Comparison of ENCODE assay signal across 8 cellular contexts in the genomic region with DNA sequence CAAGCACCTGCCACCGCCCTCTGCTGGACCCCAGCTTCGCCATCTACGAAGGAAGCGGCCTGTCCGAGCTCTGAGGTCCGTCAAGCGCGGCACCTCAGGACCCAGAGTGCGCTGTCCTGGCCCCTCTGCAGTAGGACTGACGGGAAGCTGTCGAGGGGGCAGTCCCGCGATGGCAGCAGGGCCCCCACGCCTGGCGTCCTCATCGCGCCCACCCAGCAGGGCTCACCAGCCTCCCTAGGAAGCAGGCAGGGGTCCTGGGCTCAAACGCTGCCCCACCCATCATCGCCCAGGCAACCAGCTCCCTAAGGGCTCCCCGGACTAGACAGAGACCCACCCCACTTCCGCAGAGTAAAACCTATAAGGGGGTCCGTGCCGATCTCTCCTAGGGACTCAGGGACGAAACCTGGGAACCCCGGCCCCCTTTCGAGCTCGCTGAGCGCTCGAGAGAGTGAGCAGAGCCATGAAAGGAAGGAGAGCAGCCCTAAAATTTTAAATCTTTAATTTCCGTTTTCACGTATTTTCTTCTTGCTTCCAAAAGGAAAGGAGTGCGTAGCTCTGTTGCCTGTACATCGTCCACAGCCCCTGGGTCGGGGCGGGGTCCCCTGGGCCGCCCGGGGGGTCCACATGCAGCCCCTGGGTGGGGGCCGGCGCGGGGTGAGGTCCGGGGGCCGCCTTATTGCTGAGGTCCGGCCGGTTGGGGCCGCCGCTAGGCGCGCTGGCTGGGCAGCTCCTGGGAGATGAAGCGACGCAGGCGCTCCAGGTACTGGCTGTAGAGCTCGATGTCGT. TPM values are rescaled to one million over a fixed set of nuclear protein-coding genes. Genes with fewer than 3 reads are reported as not detected.
DNase-seq lines count a peak whose midpoint lies in the region; ATAC-seq, FAIRE-seq and TF ChIP-seq lines count a peak whose summit lies in the region.
"Not testable (repeated sequence)": the region's sequence is repeated elsewhere in the genome, so short reads cannot be mapped to it uniquely, and the experiment has no call there.

No MANE protein-coding gene starts in this region.

- H3K4me2 ChIP-seq in PC-3 (ENCODE audit: low read length) (peak overlapping the region; percentile 98), endothelial cell of umbilical vein (ENCODE audit: insufficient read depth, low read length) (peak overlapping the region; percentile 36)

- not testable (repeated sequence) for FAIRE-seq in endothelial cell of umbilical vein (lab: Jason Lieb, UNC)

- not testable (repeated sequence) for H3K27me3 ChIP-seq in PC-3 (ENCODE audit: low read length); endothelial cell of umbilical vein (ENCODE audit: control insufficient read depth in 2 of 2, insufficient read depth in 2 of 2, low read length in 2 of 2); kidney epithelial cell (ENCODE audit: control insufficient read depth, insufficient read depth, low read length); ovary

- BruUV-seq in PC-3 (replicated peaks; lab: Mats Ljungman, UMichigan); endothelial cell of umbilical vein (replicated peaks; lab: Mats Ljungman, UMichigan): not testable (repeated sequence)

- TF ChIP-seq POLR2A in endothelial cell of umbilical vein (IDR thresholded peaks at IDR 0.05; ENCODE audit: low read depth, low read length); ovary (IDR thresholded peaks at IDR 0.05): not testable (repeated sequence)

- not testable (repeated sequence) for H3F3A ChIP-seq in PC-3 (ENCODE audit: low read length, unreplicated experiment)

- H3K79me2 ChIP-seq in PC-3 (ENCODE audit: low read length) (peaks cover 38% of the 10 kb centered on the region), endothelial cell of umbilical vein (ENCODE audit: control insufficient read depth, insufficient read depth, low read length) (peaks cover 41% of the 10 kb centered on the region)

- H3K4me3 Mint-ChIP-seq in type B pancreatic cell: peak overlapping the region; percentile 98

- CTCF ChIA-PET in PC-3 (lab: Charles Lee): not testable (repeated sequence)
- CTCF ChIA-PET in endothelial cell of umbilical vein (lab: Charles Lee): interaction anchor here (0.9 to 2.9 kb wide), 9 partner anchors 8 to 52 kb away, joined by 3 to 44 read pairs (median 4); a partner anchor contains a TSS

- not testable (repeated sequence) for H3K9me3 Mint-ChIP-seq in activated naive CD4-positive, alpha-beta T cell treated with anti-CD3 and anti-CD28 coated beads, Interleukin-2, amount 50 U/mL, for 72 hours; type B pancreatic cell

- TF ChIP-seq CTCF in GM12872 (IDR thresholded peaks at IDR 0.05; ENCODE audit: insufficient read depth, low read depth, low read length) (0 out of 3 replicates have a peak, but pooled peaks have one; percentile 12), endothelial cell of umbilical vein (IDR thresholded peaks at IDR 0.05; ENCODE audit: extremely low read depth in 1 of 2, insufficient read depth in 1 of 2, low read depth in 1 of 2, low read length in 2 of 2) (peak in 1 of 2 donors; percentile 26), kidney epithelial cell (IDR thresholded peaks at IDR 0.05; ENCODE audit: insufficient read depth, low read length, poor library complexity, severe bottlenecking) (peak; percentile 19), ovary (IDR thresholded peaks at IDR 0.05) (peak in 1 of 3 donors; percentile 2), type B pancreatic cell (conservative IDR thresholded peaks at IDR 0.05) (peak; percentile 35)
- TF ChIP-seq CTCF in PC-3 (conservative IDR thresholded peaks at IDR 0.05; ENCODE audit: low read depth, low read length): not testable (repeated sequence)

- peak; percentile 24 for ATAC-seq in HG02943 (IDR thresholded peaks at IDR 0.05; ENCODE audit: low read depth, unreplicated experiment)
- ATAC-seq in PC-3: not testable (repeated sequence)
- peak; percentile 11 to 20 for ATAC-seq in activated naive CD4-positive, alpha-beta T cell treated with anti-CD3 and anti-CD28 coated beads, Interleukin-2, amount 50 U/mL, for 72 hours

- not testable (repeated sequence) for H3K9me1 ChIP-seq in endothelial cell of umbilical vein (replicated peaks; ENCODE audit: control insufficient read depth, extremely low read depth, insufficient read depth, low read length)

- peaks cover 19 to 20% of the 10 kb centered on the region in 2 donors for H3K36me3 Mint-ChIP-seq in activated naive CD4-positive, alpha-beta T cell treated with anti-CD3 and anti-CD28 coated beads, Interleukin-2, amount 50 U/mL, for 72 hours
- not testable (repeated sequence) for H3K36me3 Mint-ChIP-seq in type B pancreatic cell

- dilution Hi-C loops in endothelial cell of umbilical vein (cut with MboI; ENCODE audit: extremely low pct_ligation_motif_present, low sequenced_read_pairs): not testable (repeated sequence)

- DNase-seq in PC-3; activated naive CD4-positive, alpha-beta T cell treated with anti-CD3 and anti-CD28 coated beads, Interleukin-2, amount 50 U/mL, for 72 hours (ENCODE audit: low spot score in 2 of 2); endothelial cell of umbilical vein (ENCODE audit: low read depth, low spot score); kidney epithelial cell (ENCODE audit: low read depth); ovary; type B pancreatic cell (ENCODE audit: extremely low spot score, unreplicated experiment): not testable (repeated sequence)

- not testable (repeated sequence) for H4K20me1 ChIP-seq in PC-3 (ENCODE audit: low read length); endothelial cell of umbilical vein (replicated peaks; ENCODE audit: control insufficient read depth, extremely low read depth, insufficient read depth, low read length)

- intact Hi-C loops in PC-3 (cut with micrococcal nuclease); ovary (cut with DNase I): not testable (repeated sequence)
- intact Hi-C loops in endothelial cell of umbilical vein (cut with micrococcal nuclease): loop anchor here (1.0 kb wide), 2 partner anchors 12 to 29 kb away; a partner anchor contains a TSS

- H3K9me2 ChIP-seq in PC-3 (replicated peaks; ENCODE audit: low read length): not testable (repeated sequence)

- H3K4me3 ChIP-seq in PC-3 (ENCODE audit: low read length): peak overlapping the region; percentile 93; the same call in 1 of the 2 replicates
- H3K4me3 ChIP-seq in endothelial cell of umbilical vein (replicated peaks in 1 of 3; ENCODE audit: insufficient read depth in 1 of 3, low read depth in 1 of 3, low read length in 3 of 3): peak overlapping the region in 2 of 3 experiments; percentile 72 to 83
- H3K4me3 ChIP-seq in kidney epithelial cell (ENCODE audit: low read depth, low read length): peak overlapping the region; percentile 87
- peak overlapping the region; percentile 75 for H3K4me3 ChIP-seq in ovary

- H2AFZ ChIP-seq in PC-3 (ENCODE audit: low read length): not testable (repeated sequence)
- peak overlapping the region; percentile 9 for H2AFZ ChIP-seq in endothelial cell of umbilical vein (ENCODE audit: low read depth, low read length)

- WGBS in ovary, 3 donors: 36 to 45% (median 43%) methylated on average over 34 to 48 of the region's 53 CpGs

- H3K27ac ChIP-seq in PC-3 (ENCODE audit: low read length): not testable (repeated sequence)
- H3K27ac ChIP-seq in endothelial cell of umbilical vein (ENCODE audit: insufficient read depth, low read depth, low read length): peak overlapping the region; percentile 92
- H3K27ac ChIP-seq in ovary: peak overlapping the region; percentile 56 to 79

- H3K27ac Mint-ChIP-seq in activated naive CD4-positive, alpha-beta T cell treated with anti-CD3 and anti-CD28 coated beads, Interleukin-2, amount 50 U/mL, for 72 hours: peak overlapping the region; percentile 85 to 95
- peak overlapping the region; percentile 90 for H3K27ac Mint-ChIP-seq in type B pancreatic cell

- H3K36me3 ChIP-seq in PC-3 (ENCODE audit: low read depth, low read length); endothelial cell of umbilical vein (ENCODE audit: control insufficient read depth in 2 of 2, extremely low read depth in 1 of 2, insufficient read depth in 2 of 2, low read length in 2 of 2); kidney epithelial cell (ENCODE audit: control insufficient read depth, insufficient read depth, low read length); ovary: not testable (repeated sequence)

- POLR2A ChIA-PET in PC-3 (lab: Charles Lee; ENCODE audit: unreplicated experiment): interaction anchor here (0.5 kb wide), 1 partner anchor 1125 kb away, joined by 3 read pairs; no protein-coding TSS in a partner anchor
- POLR2A ChIA-PET in endothelial cell of umbilical vein (lab: Charles Lee): not testable (repeated sequence)

- peak overlapping the region; percentile 90 for H3K9ac ChIP-seq in PC-3 (ENCODE audit: low read length)
- H3K9ac ChIP-seq in endothelial cell of umbilical vein (replicated peaks; ENCODE audit: extremely low read depth, insufficient read depth, low read length): peak overlapping the region; percentile 38

- H3K4me1 ChIP-seq in PC-3 (ENCODE audit: insufficient read depth, low read length) (peaks cover 10% of the 10 kb centered on the region; the same call in 1 of the 2 replicates), endothelial cell of umbilical vein (ENCODE audit: control insufficient read depth, extremely low read depth, insufficient read depth, low read length) (peaks cover 21% of the 10 kb centered on the region), ovary (ENCODE audit: insufficient read depth) (peaks cover 14% of the 10 kb centered on the region)

- not testable (repeated sequence) for TF ChIP-seq EP300 in ovary (IDR thresholded peaks at IDR 0.05)

- H3K9me3 ChIP-seq in PC-3 (ENCODE audit: low read length); endothelial cell of umbilical vein (replicated peaks; ENCODE audit: control insufficient read depth, insufficient read depth, low read length); ovary: not testable (repeated sequence)

- H3K27me3 Mint-ChIP-seq in type B pancreatic cell: not testable (repeated sequence)

- peaks cover 16% of the 10 kb centered on the region for H3K4me1 Mint-ChIP-seq in type B pancreatic cell (ENCODE audit: unreplicated experiment)

RNA-seq across cellular contexts. Expression of a gene that starts 8.6 kb away (rescaled TPM):
- total RNA-seq in PC-3 (2014; rRNA removed) (101 and 102 TPM in 2 replicates), endothelial cell of umbilical vein (89.8 and 97.0 TPM in 2 replicates), kidney epithelial cell (54.1 and 66.7 TPM in 2 replicates), ovary (10 to 100 TPM; 54.2 to 87.3 (median 65.4) TPM), type B pancreatic cell (ENCODE audit: low replicate concordance) (60.4 and 62.0 TPM in 2 replicates)
- total RNA-seq in activated naive CD4-positive, alpha-beta T cell treated with anti-CD3 and anti-CD28 coated beads, Interleukin-2, amount 50 U/mL, for 72 hours: 100 to 1,000 TPM; 109 to 110 TPM
- polyA plus RNA-seq in endothelial cell of umbilical vein (143 and 179 TPM in 2 replicates), ovary (10 to 100 TPM in 1 of 2 donors, under 1 TPM in 1; 0.57 to 65.6 TPM)
- 38.4 and 71.7 TPM in 2 replicates for polyA plus RNA-seq in endothelial cell of umbilical vein (2011; cell fraction: cytosol; rRNA removed)
- 76.9 and 77.9 TPM in 2 replicates for polyA plus RNA-seq in endothelial cell of umbilical vein (2011; cell fraction: nucleus; rRNA removed)
- 29.4 and 57.3 TPM in 2 replicates for polyA plus RNA-seq in endothelial cell of umbilical vein (2012)
- polyA minus RNA-seq in endothelial cell of umbilical vein: 41.1 and 52.8 TPM in 2 replicates
- 28.8 TPM for polyA minus RNA-seq in endothelial cell of umbilical vein (2011; cell fraction: cytosol; rRNA and poly(A)+ RNA removed)
- 11.6 and 18.8 TPM in 2 replicates for polyA minus RNA-seq in endothelial cell of umbilical vein (2011; cell fraction: nucleus; rRNA and poly(A)+ RNA removed)

RNA-seq across cellular contexts. Expression of a gene that starts 13.3 kb away (rescaled TPM):
- total RNA-seq in PC-3 (2014; rRNA removed) (15.1 and 20.9 TPM in 2 replicates), endothelial cell of umbilical vein (36.6 and 38.0 TPM in 2 replicates), kidney epithelial cell (11.4 and 15.3 TPM in 2 replicates), ovary (10 to 100 TPM in 6 of 7 donors, 1 to 10 TPM in 1; 4.2 to 26.6 (median 14.4) TPM), type B pancreatic cell (ENCODE audit: low replicate concordance) (17.9 and 18.1 TPM in 2 replicates)
- total RNA-seq in activated naive CD4-positive, alpha-beta T cell treated with anti-CD3 and anti-CD28 coated beads, Interleukin-2, amount 50 U/mL, for 72 hours: 10 to 100 TPM; 20.5 to 22.6 TPM
- polyA plus RNA-seq in endothelial cell of umbilical vein (11.6 and 22.6 TPM in 2 replicates), ovary (1 to 10 TPM in 1 of 2 donors, under 1 TPM in 1; 0.63 to 5.4 TPM)
- 6.0 and 10.4 TPM in 2 replicates for polyA plus RNA-seq in endothelial cell of umbilical vein (2011; cell fraction: cytosol; rRNA removed)
- 4.4 and 4.6 TPM in 2 replicates for polyA plus RNA-seq in endothelial cell of umbilical vein (2011; cell fraction: nucleus; rRNA removed)
- polyA plus RNA-seq in endothelial cell of umbilical vein (2012): 12.1 and 19.5 TPM in 2 replicates
- 3.1 and 3.2 TPM in 2 replicates for polyA minus RNA-seq in endothelial cell of umbilical vein
- polyA minus RNA-seq in endothelial cell of umbilical vein (2011; cell fraction: cytosol; rRNA and poly(A)+ RNA removed): 19.7 TPM
- 2.0 and 3.2 TPM in 2 replicates for polyA minus RNA-seq in endothelial cell of umbilical vein (2011; cell fraction: nucleus; rRNA and poly(A)+ RNA removed)

RNA-seq across cellular contexts. Expression of a gene that starts 28.4 kb away (rescaled TPM):
- total RNA-seq in PC-3 (2014; rRNA removed): 21.4 and 24.3 TPM in 2 replicates
- total RNA-seq in activated naive CD4-positive, alpha-beta T cell treated with anti-CD3 and anti-CD28 coated beads, Interleukin-2, amount 50 U/mL, for 72 hours: 10 to 100 TPM; 35.5 to 44.5 TPM
- total RNA-seq in endothelial cell of umbilical vein: 41.1 and 44.6 TPM in 2 replicates
- 56.9 and 88.8 TPM in 2 replicates for polyA plus RNA-seq in endothelial cell of umbilical vein
- polyA plus RNA-seq in endothelial cell of umbilical vein (2011; cell fraction: cytosol; rRNA removed): 18.9 and 26.1 TPM in 2 replicates
- polyA plus RNA-seq in endothelial cell of umbilical vein (2011; cell fraction: nucleus; rRNA removed): 112 and 117 TPM in 2 replicates
- 23.1 and 32.6 TPM in 2 replicates for polyA plus RNA-seq in endothelial cell of umbilical vein (2012)
- 13.5 and 14.6 TPM in 2 replicates for polyA minus RNA-seq in endothelial cell of umbilical vein
- polyA minus RNA-seq in endothelial cell of umbilical vein (2011; cell fraction: cytosol; rRNA and poly(A)+ RNA removed): 18.6 TPM
- 13.1 and 32.2 TPM in 2 replicates for polyA minus RNA-seq in endothelial cell of umbilical vein (2011; cell fraction: nucleus; rRNA and poly(A)+ RNA removed)
- total RNA-seq in kidney epithelial cell: 18.8 and 32.1 TPM in 2 replicates
- 10 to 100 TPM; 14.9 to 46.7 (median 30.4) TPM for total RNA-seq in ovary
- polyA plus RNA-seq in ovary: 10 to 100 TPM in 1 of 2 donors, 1 to 10 TPM in 1; 4.8 to 21.5 TPM
- total RNA-seq in type B pancreatic cell (ENCODE audit: low replicate concordance): 36.4 and 37.9 TPM in 2 replicates

RNA-seq across cellular contexts. Expression of a gene that starts 28.5 kb away (rescaled TPM):
- total RNA-seq in PC-3 (2014; rRNA removed) (8.4 and 10.3 TPM in 2 replicates), endothelial cell of umbilical vein (8.0 and 11.7 TPM in 2 replicates), kidney epithelial cell (1.8 and 8.6 TPM in 2 replicates), ovary (10 to 100 TPM in 1 of 7 donors, 1 to 10 TPM in 6; 2.6 to 13.7 (median 4.6) TPM), type B pancreatic cell (ENCODE audit: low replicate concordance) (12.1 and 13.9 TPM in 2 replicates)
- 1 to 10 TPM; 8.5 to 10.0 TPM for total RNA-seq in activated naive CD4-positive, alpha-beta T cell treated with anti-CD3 and anti-CD28 coated beads, Interleukin-2, amount 50 U/mL, for 72 hours
- polyA plus RNA-seq in endothelial cell of umbilical vein (5.7 and 8.6 TPM in 2 replicates), ovary (1 to 10 TPM in 1 of 2 donors, not detected in 1; 2.3 TPM)
- 1.1 and 2.6 TPM in 2 replicates for polyA plus RNA-seq in endothelial cell of umbilical vein (2011; cell fraction: cytosol; rRNA removed)
- polyA plus RNA-seq in endothelial cell of umbilical vein (2011; cell fraction: nucleus; rRNA removed): 3.4 and 3.8 TPM in 2 replicates
- 1.7 and 2.9 TPM in 2 replicates for polyA plus RNA-seq in endothelial cell of umbilical vein (2012)
- 2.0 and 3.3 TPM in 2 replicates for polyA minus RNA-seq in endothelial cell of umbilical vein
- polyA minus RNA-seq in endothelial cell of umbilical vein (2011; cell fraction: cytosol; rRNA and poly(A)+ RNA removed): 5.0 TPM
- polyA minus RNA-seq in endothelial cell of umbilical vein (2011; cell fraction: nucleus; rRNA and poly(A)+ RNA removed): 2.8 and 7.1 TPM in 2 replicates

RNA-seq across cellular contexts. Expression of a gene that starts 28.5 kb away (rescaled TPM):
- total RNA-seq in PC-3 (2014; rRNA removed): 61.5 and 73.7 TPM in 2 replicates
- 10 to 100 TPM; 22.4 to 28.2 TPM for total RNA-seq in activated naive CD4-positive, alpha-beta T cell treated with anti-CD3 and anti-CD28 coated beads, Interleukin-2, amount 50 U/mL, for 72 hours
- total RNA-seq in endothelial cell of umbilical vein: 68.2 and 72.2 TPM in 2 replicates
- polyA plus RNA-seq in endothelial cell of umbilical vein: 24.4 and 29.6 TPM in 2 replicates
- polyA plus RNA-seq in endothelial cell of umbilical vein (2011; cell fraction: cytosol; rRNA removed): 16.1 and 22.8 TPM in 2 replicates
- polyA plus RNA-seq in endothelial cell of umbilical vein (2011; cell fraction: nucleus; rRNA removed): 33.4 and 36.5 TPM in 2 replicates
- 28.5 and 51.3 TPM in 2 replicates for polyA plus RNA-seq in endothelial cell of umbilical vein (2012)
- 23.8 and 26.8 TPM in 2 replicates for polyA minus RNA-seq in endothelial cell of umbilical vein
- polyA minus RNA-seq in endothelial cell of umbilical vein (2011; cell fraction: cytosol; rRNA and poly(A)+ RNA removed): 29.4 TPM
- polyA minus RNA-seq in endothelial cell of umbilical vein (2011; cell fraction: nucleus; rRNA and poly(A)+ RNA removed): 16.2 and 22.0 TPM in 2 replicates
- total RNA-seq in kidney epithelial cell: 167 and 178 TPM in 2 replicates
- total RNA-seq in ovary: 10 to 100 TPM; 32.0 to 87.0 (median 62.6) TPM
- 10 to 100 TPM; 11.7 to 31.1 TPM for polyA plus RNA-seq in ovary
- total RNA-seq in type B pancreatic cell (ENCODE audit: low replicate concordance): 76.9 and 90.6 TPM in 2 replicates
